ENCODE assay signal across 9 cellular contexts in genomic region chr16:23952128-23953041, GRCh38.
DNase-seq lines count a peak whose midpoint lies in the region; ATAC-seq and TF ChIP-seq lines count a peak whose summit lies in the region.
"Had no signal": no experiment of that assay in that cellular context is flagged by ENCODE, and none has a peak within 500 bp of the region (broad histone marks: within the 10 kb centered on the region; RNA-seq: fewer than 3 reads in every experiment).

No MANE protein-coding gene starts in this region.

- H3K9me3 ChIP-seq in breast epithelium, result no peaks in the 10 kb centered on the region

- H3K27me3 ChIP-seq in H7 (ENCODE audit: control insufficient read depth, insufficient read depth, low read length) (no peaks in the 10 kb centered on the region), breast epithelium (no peaks in the 10 kb centered on the region)

- peak; percentile 44; the same call in 2 of the 3 replicates for ATAC-seq in SK-N-SH treated with all-trans-retinoic acid at 6 μM for 48 hours
- no peak for ATAC-seq in HG03342 (IDR thresholded peaks at IDR 0.05; ENCODE audit: unreplicated experiment)

- TF ChIP-seq CTCF in coronary artery (IDR thresholded peaks at IDR 0.05) (no peak), breast epithelium (IDR thresholded peaks at IDR 0.05) (no peak)

- no peaks in the 10 kb centered on the region for H3K36me3 ChIP-seq in H7 (replicated peaks; ENCODE audit: control insufficient read depth, insufficient read depth, low read length)
- no peaks in the 10 kb centered on the region for H3K36me3 ChIP-seq in breast epithelium

- intact Hi-C loops in breast epithelium (cut with DNase I; ENCODE audit: low total_unique reads), result loop anchor here (5.0 kb wide), 1 partner anchor 235 kb away; no protein-coding TSS in a partner anchor

- TF ChIP-seq POLR2A in breast epithelium (IDR thresholded peaks at IDR 0.05), result no peak

- H3K4me3 ChIP-seq in H7 (ENCODE audit: insufficient read depth, low read depth, low read length) (no peak overlapping the region), coronary artery (no peak overlapping the region), breast epithelium (no peak overlapping the region)

- peak; percentile 30 for DNase-seq in H7
- peak; percentile 26 for DNase-seq in coronary artery (ENCODE audit: low spot score)
- DNase-seq in occipital lobe (lab: John Stamatoyannopoulos, UW), result peak; percentile 23
- no peak for DNase-seq in SW480 (ENCODE audit: low spot score)
- DNase-seq in breast epithelium (ENCODE audit: low spot score in 2 of 2), result no peak
- no peak for DNase-seq in epidermal melanocyte (ENCODE audit: insufficient read length, low spot score)

- H3K4me1 ChIP-seq in breast epithelium, result no peaks in the 10 kb centered on the region

- H3K27ac ChIP-seq in coronary artery, result no peak overlapping the region
- H3K27ac ChIP-seq in breast epithelium, result no peak overlapping the region
- H3K27ac ChIP-seq: epithelial cell of prostate had no signal

TF ChIP-seq in SK-N-SH treated with all-trans-retinoic acid at 6 μM for 48 hours, 23 proteins besides CTCF, POLR2A, EP300 and RAD21:
- 0 out of 2 replicates have a peak, but pooled peaks have one; percentile 19 for TF ChIP-seq TCF4 (CRISPR knock-in tag; IDR thresholded peaks at IDR 0.05; ENCODE audit: borderline replicate concordance)
- TF ChIP-seq OSR1 (CRISPR knock-in tag; IDR thresholded peaks at IDR 0.05), result no peak

Comparison
In these comparisons a context has a peak if more than half of its experiments do, and no peak if none do; other contexts are left out.
1. DNase-seq: peak in H7 (single experiment), coronary artery (single experiment) and occipital lobe (single experiment); none in SW480 (single experiment), breast epithelium (0 of 2) and epidermal melanocyte (single experiment).